ENCODE assay signal across 8 cellular contexts in genomic region chr2:132416080-132416911, GRCh38. TPM values are rescaled to one million over a fixed set of nuclear protein-coding genes. Genes with fewer than 3 reads are reported as not detected.
A peak's percentile ranks its signal among the peaks of the same experiment; 100 is the strongest.
DNase-seq lines count a peak whose midpoint lies in the region; ATAC-seq, FAIRE-seq and TF ChIP-seq lines count a peak whose summit lies in the region.

Gene GPR39, plus strand, starts transcription at chr2:132416805.

- in situ Hi-C loops in SK-MEL-5 (cut with HindIII; ENCODE audit: low pct_unique_long_range_greater_than_20kb, low sequenced_read_pairs): no loop called here

- H3K4me3 ChIP-seq in foreskin fibroblast (ENCODE audit: low read depth in 1 of 2, low read length in 2 of 2): peak within 1 kb of the TSS; percentile 48 to 59

- DNase-seq in Ammon's horn (ENCODE audit: low spot score): peak; percentile 49
- peak; percentile 82 for DNase-seq in HuH-7.5 (ENCODE audit: low spot score)
- DNase-seq in SK-MEL-5 (ENCODE audit: low read depth, low spot score): peak; percentile 8
- peak; percentile 99 for DNase-seq in foreskin fibroblast
- DNase-seq in neural crest cell (ENCODE audit: low read depth, low spot score): peak; percentile 32
- no peak for DNase-seq in D721Med (ENCODE audit: insufficient read length, low spot score)
- no peak for DNase-seq in CD4-positive, alpha-beta T cell

- H3K36me3 Mint-ChIP-seq in neural crest cell (ENCODE audit: low read depth): no peaks in the 10 kb centered on the region
- no peaks in the 10 kb centered on the region for H3K36me3 Mint-ChIP-seq in CD4-positive, alpha-beta T cell (ENCODE audit: low read depth)

- POLR2A ChIA-PET in CD4-positive, alpha-beta T cell (lab: Charles Lee): no interaction called here

- TF ChIP-seq CTCF in foreskin fibroblast (IDR thresholded peaks at IDR 0.05; ENCODE audit: low read depth, low read length) (no peak), neural crest cell (conservative IDR thresholded peaks at IDR 0.05) (no peak), D721Med (IDR thresholded peaks at IDR 0.05; ENCODE audit: insufficient read depth, missing control alignments) (no peak)
- TF ChIP-seq CTCF in CD4-positive, alpha-beta T cell (IDR thresholded peaks at IDR 0.05): no peak

- H3K27ac ChIP-seq in CD4-positive, alpha-beta T cell (ENCODE audit: low read depth, low read length): no peak within 1 kb of the TSS

- H3K9me3 Mint-ChIP-seq in neural crest cell: no peaks in the 10 kb centered on the region
- H3K9me3 Mint-ChIP-seq in CD4-positive, alpha-beta T cell: no peaks in the 10 kb centered on the region

- peak within 1 kb of the TSS; percentile 86 for H3K4me3 Mint-ChIP-seq in neural crest cell
- no peak within 1 kb of the TSS for H3K4me3 Mint-ChIP-seq in CD4-positive, alpha-beta T cell

- H3K27me3 ChIP-seq in CD4-positive, alpha-beta T cell (ENCODE audit: control insufficient read depth, insufficient read depth, low read length): peaks cover 18% of the 10 kb centered on the region

- H3K27ac Mint-ChIP-seq in neural crest cell (ENCODE audit: unreplicated experiment): no peak within 1 kb of the TSS
- no peak within 1 kb of the TSS for H3K27ac Mint-ChIP-seq in CD4-positive, alpha-beta T cell

- peaks cover 4% of the 10 kb centered on the region for H3K4me1 Mint-ChIP-seq in neural crest cell
- no peaks in the 10 kb centered on the region for H3K4me1 Mint-ChIP-seq in CD4-positive, alpha-beta T cell (ENCODE audit: low read depth)

- H3K9me3 ChIP-seq in CD4-positive, alpha-beta T cell (ENCODE audit: control insufficient read depth, low read length): no peaks in the 10 kb centered on the region

- intact Hi-C loops in CD4-positive, alpha-beta T cell (cut with DNase I, micrococcal nuclease): no loop called here

- FAIRE-seq in D721Med (lab: Jason Lieb, UNC): no peak

- no peak for ATAC-seq in CD4-positive, alpha-beta T cell (ENCODE audit: poor library complexity)
- no peak for ATAC-seq in HG02798 (IDR thresholded peaks at IDR 0.05; ENCODE audit: poor library complexity, unreplicated experiment)

- CTCF ChIA-PET in CD4-positive, alpha-beta T cell (lab: Charles Lee): no interaction called here

- H3K27me3 Mint-ChIP-seq in neural crest cell (ENCODE audit: low read depth): peaks cover 46% of the 10 kb centered on the region
- peaks cover 33% of the 10 kb centered on the region for H3K27me3 Mint-ChIP-seq in CD4-positive, alpha-beta T cell

RNA-seq across cellular contexts. Expression of gene GPR39, which starts in this region (rescaled TPM):
- 0.32 TPM in 1 of 2 replicates, not detected in the other for total RNA-seq in SK-MEL-5 (2014; rRNA removed; shearing (Covaris generic))
- polyA plus RNA-seq in SK-MEL-5 (2015; cell fraction: cytosol; rRNA removed): 0.12 TPM in 1 of 2 replicates, not detected in the other
- not detected in 2 replicates for polyA plus RNA-seq in SK-MEL-5 (2015; cell fraction: nucleus; rRNA removed)
- 0.25 and 0.35 TPM in 2 replicates for total RNA-seq in neural crest cell
- not detected for total RNA-seq in CD4-positive, alpha-beta T cell

Comparison
In these comparisons a context has a peak if more than half of its experiments do, and no peak if none do; other contexts are left out.
1. Peak in DNase-seq in SK-MEL-5; RNA of the gene not detected or under 1 TPM.
2. Peak in DNase-seq in neural crest cell; RNA of the gene not detected or under 1 TPM.
3. DNase-seq: peak in Ammon's horn (single experiment), HuH-7.5 (single experiment) and foreskin fibroblast (2 of 2); none in D721Med (single experiment) and CD4-positive, alpha-beta T cell (0 of 10).